8 cellular contexts compared by ENCODE assay signal in genomic region chr19:38655148-38655824, GRCh38. TPM values are rescaled to one million over a fixed set of nuclear protein-coding genes. Genes with fewer than 3 reads are reported as not detected.
DNase-seq lines count a peak whose midpoint lies in the region; ATAC-seq, FAIRE-seq and TF ChIP-seq lines count a peak whose summit lies in the region.

No MANE protein-coding gene starts in this region.

- H3K27me3 Mint-ChIP-seq in astrocyte (ENCODE audit: low read depth, unreplicated experiment) = no peaks in the 10 kb centered on the region
- H3K27me3 Mint-ChIP-seq in natural killer cell treated with Interleukin-12 subunit alpha and Interleukin-12 subunit beta and Interleukin-15 and Interleukin-18, amount 100 ng/mL, for 72 hours = no peaks in the 10 kb centered on the region

- no peak overlapping the region for H2AFZ ChIP-seq in astrocyte (ENCODE audit: low read depth, low read length)

- no peak overlapping the region for H3K9ac ChIP-seq in BLaER1 treated with 17β-estradiol and CSF1 and Interleukin-3, amounts not matched to agents 10 nM and 100 nM
- H3K9ac ChIP-seq in HUES6 (ENCODE audit: low read length) (no peak overlapping the region), astrocyte (ENCODE audit: low read length) (peak overlapping the region; percentile 100)

- no peaks in the 10 kb centered on the region for H3K27me3 ChIP-seq in BLaER1 treated with 17β-estradiol and CSF1 and Interleukin-3, amounts not matched to agents 10 nM and 100 nM
- H3K27me3 ChIP-seq in HUES6 (ENCODE audit: control insufficient read depth, insufficient read depth, low read length) (no peaks in the 10 kb centered on the region), astrocyte (ENCODE audit: insufficient read depth, low read length) (no peaks in the 10 kb centered on the region)

- H3K9me3 ChIP-seq in BLaER1 treated with 17β-estradiol and CSF1 and Interleukin-3, amounts not matched to agents 10 nM and 100 nM (replicated peaks in 1 of 11) = no peaks in the 10 kb centered on the region
- H3K9me3 ChIP-seq in HUES6 (ENCODE audit: control insufficient read depth, insufficient read depth, low read depth, low read length) = no peaks in the 10 kb centered on the region
- H3K9me3 ChIP-seq in astrocyte (ENCODE audit: insufficient read depth, low read depth, low read length) = no peaks in the 10 kb centered on the region

- no peak for TF ChIP-seq CTCF in astrocyte (IDR thresholded peaks at IDR 0.05; ENCODE audit: insufficient read depth, low read depth, low read length)

- H3K9me3 Mint-ChIP-seq in astrocyte (ENCODE audit: unreplicated experiment) = no peaks in the 10 kb centered on the region
- H3K9me3 Mint-ChIP-seq in natural killer cell treated with Interleukin-12 subunit alpha and Interleukin-12 subunit beta and Interleukin-15 and Interleukin-18, amount 100 ng/mL, for 72 hours = no peaks in the 10 kb centered on the region

- H4K20me1 ChIP-seq in BLaER1 treated with 17β-estradiol and CSF1 and Interleukin-3, amounts not matched to agents 10 nM and 100 nM = peaks cover 49 to 100% (median 99%) of the 10 kb centered on the region in 11 experiments; a peak in 20 of 22 replicates
- H4K20me1 ChIP-seq in astrocyte (ENCODE audit: insufficient read depth, low read length) = peaks cover 58% of the 10 kb centered on the region

- peak overlapping the region; percentile 37 for H3K27ac Mint-ChIP-seq in astrocyte (ENCODE audit: unreplicated experiment)
- peak overlapping the region; percentile 93 to 95 for H3K27ac Mint-ChIP-seq in natural killer cell treated with Interleukin-12 subunit alpha and Interleukin-12 subunit beta and Interleukin-15 and Interleukin-18, amount 100 ng/mL, for 72 hours

- FAIRE-seq in astrocyte (lab: Jason Lieb, UNC) = no peak

- peaks cover 10% of the 10 kb centered on the region for H3K36me3 Mint-ChIP-seq in astrocyte (ENCODE audit: low read depth, unreplicated experiment)
- peaks cover 7% of the 10 kb centered on the region for H3K36me3 Mint-ChIP-seq in natural killer cell treated with Interleukin-12 subunit alpha and Interleukin-12 subunit beta and Interleukin-15 and Interleukin-18, amount 100 ng/mL, for 72 hours

- DNase-seq in astrocyte (ENCODE audit: low read depth) (peak; percentile 55), medulla oblongata (ENCODE audit: extremely low spot score) (no peak), 8988T (no peak), iPS-NIHi7 (ENCODE audit: extremely low spot score) (no peak)
- peak; percentile 73 for DNase-seq in natural killer cell treated with Interleukin-12 subunit alpha and Interleukin-12 subunit beta and Interleukin-15 and Interleukin-18, amount 100 ng/mL, for 72 hours (ENCODE audit: low spot score)

- peak overlapping the region in 9 of 11 experiments; percentile 1 to 60 (median 30); a peak in 13 of 22 replicates for H3K4me2 ChIP-seq in BLaER1 treated with 17β-estradiol and CSF1 and Interleukin-3, amounts not matched to agents 10 nM and 100 nM
- H3K4me2 ChIP-seq in astrocyte (ENCODE audit: low read length) = peak overlapping the region; percentile 87

- peak overlapping the region in 3 of 11 experiments; percentile 1 to 6 (median 3); a peak in 3 of 22 replicates for H3K27ac ChIP-seq in BLaER1 treated with 17β-estradiol and CSF1 and Interleukin-3, amounts not matched to agents 10 nM and 100 nM
- peak overlapping the region; percentile 48; the same call in 1 of the 2 replicates for H3K27ac ChIP-seq in HUES6 (ENCODE audit: low read depth, low read length)
- H3K27ac ChIP-seq in astrocyte (ENCODE audit: low read depth, low read length) = peak overlapping the region; percentile 99

- peaks cover 93% of the 10 kb centered on the region for H3K79me2 ChIP-seq in astrocyte (ENCODE audit: insufficient read depth, low read length)

- no peak overlapping the region for H3K4me3 Mint-ChIP-seq in astrocyte (ENCODE audit: unreplicated experiment)
- H3K4me3 Mint-ChIP-seq in natural killer cell treated with Interleukin-12 subunit alpha and Interleukin-12 subunit beta and Interleukin-15 and Interleukin-18, amount 100 ng/mL, for 72 hours = peak overlapping the region; percentile 79

- peak; percentile 91 for ATAC-seq in natural killer cell treated with Interleukin-12 subunit alpha and Interleukin-12 subunit beta and Interleukin-15 and Interleukin-18, amount 100 ng/mL, for 72 hours
- ATAC-seq in GM18861 (IDR thresholded peaks at IDR 0.05; ENCODE audit: unreplicated experiment) = no peak

- peaks cover 13 to 73% (median 57%) of the 10 kb centered on the region in 11 experiments; a peak in 20 of 22 replicates for H3K36me3 ChIP-seq in BLaER1 treated with 17β-estradiol and CSF1 and Interleukin-3, amounts not matched to agents 10 nM and 100 nM
- peaks cover 19% of the 10 kb centered on the region for H3K36me3 ChIP-seq in HUES6 (ENCODE audit: control insufficient read depth, insufficient read depth, low read length)
- H3K36me3 ChIP-seq in astrocyte (ENCODE audit: insufficient read depth, low read length) = peaks cover 3% of the 10 kb centered on the region

- peaks cover 60 to 90% (median 72%) of the 10 kb centered on the region in 10 experiments for H3K4me1 ChIP-seq in BLaER1 treated with 17β-estradiol and CSF1 and Interleukin-3, amounts not matched to agents 10 nM and 100 nM
- H3K4me1 ChIP-seq in HUES6 (ENCODE audit: control insufficient read depth, insufficient read depth, low read length) (peaks cover 91% of the 10 kb centered on the region), astrocyte (ENCODE audit: insufficient read depth, low read length) (peaks cover 95% of the 10 kb centered on the region)

- peaks cover 79% of the 10 kb centered on the region for H3K4me1 Mint-ChIP-seq in astrocyte (ENCODE audit: low read depth, unreplicated experiment)
- H3K4me1 Mint-ChIP-seq in natural killer cell treated with Interleukin-12 subunit alpha and Interleukin-12 subunit beta and Interleukin-15 and Interleukin-18, amount 100 ng/mL, for 72 hours (ENCODE audit: low read depth in 2 of 2) = peaks cover 79 to 90% of the 10 kb centered on the region in 2 donors

- no peak overlapping the region for H3K4me3 ChIP-seq in BLaER1 treated with 17β-estradiol and CSF1 and Interleukin-3, amounts not matched to agents 10 nM and 100 nM
- H3K4me3 ChIP-seq in HUES6 (ENCODE audit: low read depth, low read length) (no peak overlapping the region), astrocyte (ENCODE audit: insufficient read depth, low read depth, low read length) (no peak overlapping the region)

RNA-seq across cellular contexts. Expression of gene ACTN4, which starts 7.8 kb away (rescaled TPM):
- total RNA-seq in astrocyte = 805 and 879 TPM in 2 replicates
- 100 to 1,000 TPM; 342 to 574 TPM for total RNA-seq in natural killer cell treated with Interleukin-12 subunit alpha and Interleukin-12 subunit beta and Interleukin-15 and Interleukin-18, amount 100 ng/mL, for 72 hours

RNA-seq across cellular contexts. Expression of gene EIF3K, which starts 36.3 kb away (rescaled TPM):
- 222 and 229 TPM in 2 replicates for total RNA-seq in astrocyte
- total RNA-seq in natural killer cell treated with Interleukin-12 subunit alpha and Interleukin-12 subunit beta and Interleukin-15 and Interleukin-18, amount 100 ng/mL, for 72 hours = 100 to 1,000 TPM; 216 to 286 TPM

RNA-seq across cellular contexts. Expression of gene MAP4K1, which starts 37.5 kb away (rescaled TPM):
- 0.87 and 1.7 TPM in 2 replicates for total RNA-seq in astrocyte
- 100 to 1,000 TPM in 1 of 2 donors, 10 to 100 TPM in 1; 81.4 to 318 TPM for total RNA-seq in natural killer cell treated with Interleukin-12 subunit alpha and Interleukin-12 subunit beta and Interleukin-15 and Interleukin-18, amount 100 ng/mL, for 72 hours

Comparison
In these comparisons a context has a peak if more than half of its experiments do, and no peak if none do; other contexts are left out.
1. DNase-seq: peak in astrocyte (single experiment) and natural killer cell treated with Interleukin-12 subunit alpha and Interleukin-12 subunit beta and Interleukin-15 and Interleukin-18, amount 100 ng/mL, for 72 hours (single experiment); none in medulla oblongata (single experiment), 8988T (single experiment) and iPS-NIHi7 (single experiment).
2. RNA of gene MAP4K1, which starts 37.5 kb away (total RNA-seq): 81.4 to 318 TPM in natural killer cell treated with Interleukin-12 subunit alpha and Interleukin-12 subunit beta and Interleukin-15 and Interleukin-18, amount 100 ng/mL, for 72 hours; 0.87 to 1.7 TPM in astrocyte; every median in the first group is over 10 times any median in the second.